12 cellular contexts compared by ENCODE assay signal in genomic region chr17:35214192-35214591, GRCh38. TPM values are rescaled to one million over a fixed set of nuclear protein-coding genes. Genes with fewer than 3 reads are reported as not detected.
DNase-seq lines count a peak whose midpoint lies in the region; ATAC-seq and TF ChIP-seq lines count a peak whose summit lies in the region.
"Had no signal": no experiment of that assay in that cellular context is flagged by ENCODE, and none has a peak within 500 bp of the region (broad histone marks: within the 10 kb centered on the region; RNA-seq: fewer than 3 reads in every experiment).

No MANE protein-coding gene starts in this region.

- H3K27me3 Mint-ChIP-seq in natural killer cell (ENCODE audit: low read depth in 2 of 2), result no peaks in the 10 kb centered on the region

- H3K27ac ChIP-seq in uterus, result peak overlapping the region in 1 of 2 donors; percentile 37

- peak overlapping the region; percentile 68 for H3K4me3 Mint-ChIP-seq in natural killer cell
- H3K4me3 Mint-ChIP-seq: naive B cell had no signal

- H3K9me3 Mint-ChIP-seq in natural killer cell, result no peaks in the 10 kb centered on the region

- TF ChIP-seq CTCF in natural killer cell (IDR thresholded peaks at IDR 0.05) (no peak), uterus (IDR thresholded peaks at IDR 0.05) (no peak)

- no peak for TF ChIP-seq POLR2A in uterus (IDR thresholded peaks at IDR 0.05)

- no peaks in the 10 kb centered on the region for H3K36me3 ChIP-seq in uterus

- H3K9me3 ChIP-seq in uterus, result no peaks in the 10 kb centered on the region

- no peaks in the 10 kb centered on the region for H3K4me1 ChIP-seq in uterus

- peak; percentile 16 for DNase-seq in NK-92 treated with Interleukin-12 subunit alpha and Interleukin-12 subunit beta, amount 100 ng/mL, for 24 hours (lab: John Stamatoyannopoulos, UW)
- DNase-seq in NK-92 (lab: John Stamatoyannopoulos, UW; ENCODE audit: unreplicated experiment) (no peak), M059J (ENCODE audit: low read depth) (peak; percentile 22), natural killer cell (no peak), uterus (no peak)
- DNase-seq in activated effector memory CD4-positive, alpha-beta T cell treated with anti-CD3 and anti-CD28 coated beads, Interleukin-2, amount 50 U/mL, for 16 hours, result peak; percentile 74
- DNase-seq: 8988T, DMS153, naive B cell had no signal

- ATAC-seq in natural killer cell (peak; percentile 73 to 87 (median 81)), HG02840 (IDR thresholded peaks at IDR 0.05; ENCODE audit: low FRiP score, unreplicated experiment) (no peak), GM18867 (IDR thresholded peaks at IDR 0.05; ENCODE audit: unreplicated experiment) (no peak)

- H3K36me3 Mint-ChIP-seq in natural killer cell, result no peaks in the 10 kb centered on the region
- H3K36me3 Mint-ChIP-seq: naive B cell had no signal

- intact Hi-C loops in natural killer cell (cut with micrococcal nuclease) (loop anchor here (1.0 to 5.0 kb wide), 3 partner anchors 28 to 53 kb away; no protein-coding TSS in a partner anchor), uterus (cut with DNase I; ENCODE audit: low total_unique reads) (no loop called here)

- peaks cover 73 to 76% of the 10 kb centered on the region in 2 donors for H3K4me1 Mint-ChIP-seq in natural killer cell

- no peaks in the 10 kb centered on the region for H3K27me3 ChIP-seq in uterus

- H3K27ac Mint-ChIP-seq in natural killer cell, result peak overlapping the region; percentile 85 to 92

- H3K4me3 ChIP-seq in uterus, result no peak overlapping the region

RNA-seq across cellular contexts. Expression of gene SLC35G3, which starts 20.0 kb away (rescaled TPM):
- total RNA-seq in M059J (2014; rRNA removed; shearing (Covaris generic)), result not detected in 2 replicates
- not detected for total RNA-seq in natural killer cell
- total RNA-seq in uterus, result not detected
- total RNA-seq: chondrocyte had no signal

RNA-seq across cellular contexts. Expression of gene SLFN5, which starts 28.7 kb away (rescaled TPM):
- total RNA-seq in M059J (2014; rRNA removed; shearing (Covaris generic)), result 52.8 and 79.4 TPM in 2 replicates
- total RNA-seq in natural killer cell (100 to 1,000 TPM; 118 to 164 (median 141) TPM), uterus (10 to 100 TPM; 13.8 to 51.5 (median 32.2) TPM)

Comparison
In these comparisons a context has a peak if more than half of its experiments do, and no peak if none do; other contexts are left out.
1. DNase-seq: peak in NK-92 treated with Interleukin-12 subunit alpha and Interleukin-12 subunit beta, amount 100 ng/mL, for 24 hours (single experiment), M059J (single experiment) and activated effector memory CD4-positive, alpha-beta T cell treated with anti-CD3 and anti-CD28 coated beads, Interleukin-2, amount 50 U/mL, for 16 hours (single experiment); none in NK-92 (single experiment), natural killer cell (single experiment) and uterus (0 of 2).
2. ATAC-seq: peak in natural killer cell (3 of 3); none in HG02840 (single experiment) and GM18867 (single experiment).